In genomic region chr9:92740015-92740408, GRCh38 we compare ENCODE assay signal across 13 cellular contexts. TPM values are rescaled to one million over a fixed set of nuclear protein-coding genes. Genes with fewer than 3 reads are reported as not detected.
A peak's percentile ranks its signal among the peaks of the same experiment; 100 is the strongest.
DNase-seq lines count a peak whose midpoint lies in the region; ATAC-seq and TF ChIP-seq lines count a peak whose summit lies in the region.
"Had no signal": no experiment of that assay in that cellular context is flagged by ENCODE, and none has a peak within 500 bp of the region (broad histone marks: within the 10 kb centered on the region; RNA-seq: fewer than 3 reads in every experiment).

No MANE protein-coding gene starts in this region.

- H2BK120ac ChIP-seq in trophoblast cell (ENCODE audit: insufficient read depth, low read length, poor library complexity): no peak overlapping the region

- peaks cover 17% of the 10 kb centered on the region for H3K79me1 ChIP-seq in trophoblast cell (ENCODE audit: low read length)

- H3K36me3 ChIP-seq in RWPE2 (ENCODE audit: low read depth) (no peaks in the 10 kb centered on the region), trophoblast cell (ENCODE audit: control insufficient read depth in 1 of 2, insufficient read depth in 2 of 2, low read length in 2 of 2) (no peaks in the 10 kb centered on the region)
- H3K36me3 ChIP-seq: brain microvascular endothelial cell had no signal

- H3K4me1 ChIP-seq in RWPE2 (ENCODE audit: insufficient read depth, poor library complexity, severe bottlenecking): peaks cover 51% of the 10 kb centered on the region
- H3K4me1 ChIP-seq in trophoblast cell (ENCODE audit: control insufficient read depth in 1 of 2, insufficient read depth in 2 of 2, low read length in 2 of 2): peaks cover 32 to 46% of the 10 kb centered on the region in 2 experiments

- no CpG with 5 or more reads among the region's 3 CpGs for WGBS in trophoblast cell (ENCODE audit: extremely low coverage, insufficient coverage, insufficient read length)

- no peak overlapping the region for H4K8ac ChIP-seq in trophoblast cell (ENCODE audit: low read depth, low read length)

- no peak overlapping the region for H3K9ac ChIP-seq in trophoblast cell (ENCODE audit: low read length)

- no peak overlapping the region for H3K4me2 ChIP-seq in trophoblast cell (ENCODE audit: low read length)

- no peaks in the 10 kb centered on the region for H3K36me3 Mint-ChIP-seq in CD4-positive, alpha-beta T cell (ENCODE audit: low read depth)

- H3K27ac Mint-ChIP-seq in CD4-positive, alpha-beta T cell: peak overlapping the region; percentile 16

- no peak overlapping the region for H3K27ac ChIP-seq in CD4-positive, alpha-beta T cell (ENCODE audit: low read depth, low read length)
- peak overlapping the region; percentile 49 for H3K27ac ChIP-seq in RWPE2 (ENCODE audit: poor library complexity, severe bottlenecking)
- H3K27ac ChIP-seq in trophoblast cell (ENCODE audit: low read depth, low read length): no peak overlapping the region

- CTCF ChIA-PET in CD4-positive, alpha-beta T cell (lab: Charles Lee): no interaction called here
- CTCF ChIA-PET in GM10248 (lab: Yijun Ruan, JAX): interaction anchor here (1.1 to 4.7 kb wide), 3 partner anchors 8 to 25 kb away, joined by 4 to 16 read pairs (median 14); no protein-coding TSS in a partner anchor

- H3K4me3 ChIP-seq in RWPE2 (ENCODE audit: severe bottlenecking): no peak overlapping the region
- H3K4me3 ChIP-seq in fibroblast of mammary gland (ENCODE audit: control insufficient read depth, low read depth, low read length): no peak overlapping the region
- H3K4me3 ChIP-seq in trophoblast cell (ENCODE audit: low read depth, low read length): no peak overlapping the region

- no peak overlapping the region for H3K14ac ChIP-seq in trophoblast cell (ENCODE audit: low read length)

- H3K27me3 ChIP-seq in CD4-positive, alpha-beta T cell (ENCODE audit: control insufficient read depth, insufficient read depth, low read length): no peaks in the 10 kb centered on the region
- H3K27me3 ChIP-seq in RWPE2 (ENCODE audit: insufficient read depth, poor library complexity, severe bottlenecking) (no peaks in the 10 kb centered on the region), trophoblast cell (ENCODE audit: insufficient read depth, low read length) (no peaks in the 10 kb centered on the region)
- H3K27me3 ChIP-seq: brain microvascular endothelial cell had no signal

- no peak for DNase-seq in CD4-positive, alpha-beta T cell
- no peak for DNase-seq in RWPE2 (ENCODE audit: low spot score)
- DNase-seq in fibroblast of mammary gland (ENCODE audit: low read depth): peak; percentile 35
- DNase-seq in trophoblast cell: no peak
- no peak for DNase-seq in GM10248 (ENCODE audit: extremely low spot score)
- DNase-seq in inferior parietal cortex (ENCODE audit: extremely low spot score): no peak
- DNase-seq: activated CD4-positive, alpha-beta T cell treated with anti-CD3 and anti-CD28 coated beads, Interleukin-2, amount 50 U/mL, for 1 hour; brain microvascular endothelial cell; DMS 273 treated with DMSO at 0.1 percent for 48 hours; NCI-H1105 treated with DMSO at 0.1 percent for 48 hours had no signal

- intact Hi-C loops in CD4-positive, alpha-beta T cell (cut with DNase I, micrococcal nuclease): no loop called here

- H4K91ac ChIP-seq in trophoblast cell (ENCODE audit: low read depth, low read length): no peak overlapping the region

- peak overlapping the region; percentile 80 for H3K4ac ChIP-seq in trophoblast cell (ENCODE audit: low read depth, low read length)

- no peak overlapping the region for H2AFZ ChIP-seq in trophoblast cell (ENCODE audit: insufficient read depth, low read length, poor library complexity)

- no peaks in the 10 kb centered on the region for H3K9me3 Mint-ChIP-seq in CD4-positive, alpha-beta T cell

- no peak overlapping the region for H2BK5ac ChIP-seq in trophoblast cell (ENCODE audit: low read depth, low read length, poor library complexity)

- no peak overlapping the region for H3K18ac ChIP-seq in trophoblast cell (ENCODE audit: low read length)

- H3K79me2 ChIP-seq in trophoblast cell (ENCODE audit: control insufficient read depth, insufficient read depth, low read length, poor library complexity): peaks cover 22% of the 10 kb centered on the region

- H2AK5ac ChIP-seq in trophoblast cell (ENCODE audit: low read length): no peak overlapping the region

- no peak for TF ChIP-seq CTCF in CD4-positive, alpha-beta T cell (IDR thresholded peaks at IDR 0.05)
- no peak for TF ChIP-seq CTCF in RWPE2 (IDR thresholded peaks at IDR 0.05; ENCODE audit: poor library complexity, severe bottlenecking)
- TF ChIP-seq CTCF in fibroblast of mammary gland (conservative IDR thresholded peaks at IDR 0.05; ENCODE audit: control insufficient read depth, insufficient read depth, low read depth, low read length): no peak
- TF ChIP-seq CTCF in GM10248 (IDR thresholded peaks at IDR 0.05; ENCODE audit: control extremely low read depth, extremely low read depth, low read depth, missing control alignments): no peak

- H3K4me3 Mint-ChIP-seq in CD4-positive, alpha-beta T cell: no peak overlapping the region

- no peak overlapping the region for H3K23ac ChIP-seq in trophoblast cell (ENCODE audit: low read length)

- no peak overlapping the region for H2BK12ac ChIP-seq in trophoblast cell (ENCODE audit: low read length)

- no peaks in the 10 kb centered on the region for H3K27me3 Mint-ChIP-seq in CD4-positive, alpha-beta T cell

- POLR2A ChIA-PET in CD4-positive, alpha-beta T cell (lab: Charles Lee): no interaction called here
- POLR2A ChIA-PET in GM10248 (lab: Yijun Ruan, JAX): no interaction called here

- H3K4me1 Mint-ChIP-seq in CD4-positive, alpha-beta T cell (ENCODE audit: low read depth): peaks cover 82% of the 10 kb centered on the region

- ATAC-seq in CD4-positive, alpha-beta T cell (ENCODE audit: poor library complexity): peak; percentile 32
- no peak for ATAC-seq in RWPE2 (ENCODE audit: low read depth)
- ATAC-seq in GM21447 (IDR thresholded peaks at IDR 0.05; ENCODE audit: unreplicated experiment): no peak
- no peak for ATAC-seq in HG03095 (IDR thresholded peaks at IDR 0.05; ENCODE audit: unreplicated experiment)
- ATAC-seq: Panc1 had no signal

- no peaks in the 10 kb centered on the region for H3K9me3 ChIP-seq in CD4-positive, alpha-beta T cell (ENCODE audit: control insufficient read depth, low read length)
- H3K9me3 ChIP-seq in RWPE2 (ENCODE audit: severe bottlenecking) (no peaks in the 10 kb centered on the region), trophoblast cell (ENCODE audit: insufficient read depth, low read depth, low read length) (peaks cover 3% of the 10 kb centered on the region)

- H4K12ac ChIP-seq in trophoblast cell (ENCODE audit: low read depth, low read length): no peak overlapping the region

RNA-seq across cellular contexts. Expression of gene BICD2, which starts 24.6 kb away (rescaled TPM):
- total RNA-seq in CD4-positive, alpha-beta T cell: 10 to 100 TPM; 14.1 to 14.9 TPM
- 25.7 and 26.4 TPM in 2 replicates for polyA plus RNA-seq in trophoblast cell (2013)
